8 cellular contexts compared by ENCODE assay signal in genomic region chr21:33230518-33231324, GRCh38. TPM values are rescaled to one million over a fixed set of nuclear protein-coding genes. Genes with fewer than 3 reads are reported as not detected.
DNase-seq lines count a peak whose midpoint lies in the region; ATAC-seq and TF ChIP-seq lines count a peak whose summit lies in the region.

No MANE protein-coding gene starts in this region.

- H3K4me1 Mint-ChIP-seq in CD8-positive, alpha-beta T cell (ENCODE audit: low read depth), result peaks cover 56% of the 10 kb centered on the region

- no peaks in the 10 kb centered on the region for H3K27me3 ChIP-seq in CD8-positive, alpha-beta T cell (ENCODE audit: insufficient read depth, low read length)
- H3K27me3 ChIP-seq in SU-DHL-6 (ENCODE audit: low read length) (no peaks in the 10 kb centered on the region), breast epithelium (no peaks in the 10 kb centered on the region), iPS-20b (ENCODE audit: insufficient read depth, low read length) (peaks cover 8% of the 10 kb centered on the region; the same call in 1 of the 2 replicates), sigmoid colon (no peaks in the 10 kb centered on the region)

- DNase-seq in CD8-positive, alpha-beta T cell, result peak in 5 of 7 experiments; percentile 23 to 71 (median 49)
- DNase-seq in GM19240 (ENCODE audit: insufficient read length, low spot score), result peak; percentile 33
- DNase-seq in breast epithelium (ENCODE audit: low spot score in 2 of 2), result peak in 1 of 2 donors; percentile 42
- peak; percentile 76 for DNase-seq in sigmoid colon
- no peak for DNase-seq in H4 (ENCODE audit: low spot score)

- no peak for TF ChIP-seq CTCF in CD8-positive, alpha-beta T cell (IDR thresholded peaks at IDR 0.05)
- TF ChIP-seq CTCF in SU-DHL-6 (IDR thresholded peaks at IDR 0.05; ENCODE audit: insufficient read depth, low read length, poor library complexity, severe bottlenecking) (no peak), breast epithelium (IDR thresholded peaks at IDR 0.05) (no peak), sigmoid colon (IDR thresholded peaks at IDR 0.05) (no peak)

- intact Hi-C loops in CD8-positive, alpha-beta T cell (cut with DNase I, micrococcal nuclease), result loop anchor here (2.0 to 5.0 kb wide), 5 partner anchors 16 to 412 kb away; partner anchors contain the start of genes CRYZL1 (in 1 of the 2), IFNAR1 (in 1 of the 2) and ITSN1 (in 1 of the 2)
- intact Hi-C loops in breast epithelium (cut with DNase I; ENCODE audit: low total_unique reads), result no loop called here
- intact Hi-C loops in sigmoid colon (cut with DNase I), result loop anchor here (1.0 to 2.0 kb wide), 2 partner anchors 36 to 94 kb away; partner anchors contain the start of genes IFNAR1 and IL10RB

- peak overlapping the region; percentile 81 for H3K4me2 ChIP-seq in SU-DHL-6 (ENCODE audit: low read depth, low read length, poor library complexity, severe bottlenecking)

- H3F3A ChIP-seq in SU-DHL-6 (ENCODE audit: insufficient read depth), result peaks cover 22% of the 10 kb centered on the region; the same call in 1 of the 2 replicates

- ATAC-seq in CD8-positive, alpha-beta T cell, result peak; percentile 34
- ATAC-seq in HG03460 (IDR thresholded peaks at IDR 0.05; ENCODE audit: unreplicated experiment), result peak; percentile 27

- no peaks in the 10 kb centered on the region for H3K9me3 Mint-ChIP-seq in CD8-positive, alpha-beta T cell

- TF ChIP-seq POLR2A in breast epithelium (IDR thresholded peaks at IDR 0.05), result no peak
- TF ChIP-seq POLR2A in sigmoid colon (IDR thresholded peaks at IDR 0.05), result no peak

- peaks cover 31% of the 10 kb centered on the region for H3K36me3 Mint-ChIP-seq in CD8-positive, alpha-beta T cell

- 1% methylated on average over 31 of the region's 31 CpGs for WGBS in sigmoid colon, 2 donors

- H4K20me1 ChIP-seq in SU-DHL-6 (ENCODE audit: low read depth, low read length), result no peaks in the 10 kb centered on the region

- POLR2A ChIA-PET in CD8-positive, alpha-beta T cell (lab: Charles Lee), result interaction anchor here (0.6 to 2.4 kb wide), 5 partner anchors 36 to 217 kb away, joined by 3 to 6 read pairs (median 3); partner anchors contain the start of genes IFNAR1 and IL10RB

- H3K36me3 ChIP-seq in CD8-positive, alpha-beta T cell (ENCODE audit: insufficient read depth, low read length), result no peaks in the 10 kb centered on the region
- H3K36me3 ChIP-seq in SU-DHL-6 (ENCODE audit: low read length) (peaks cover 8% of the 10 kb centered on the region; the same call in 1 of the 2 replicates), breast epithelium (no peaks in the 10 kb centered on the region), iPS-20b (ENCODE audit: insufficient read depth, low read depth, low read length) (no peaks in the 10 kb centered on the region; the same call in 1 of the 2 replicates), sigmoid colon (no peaks in the 10 kb centered on the region)

- peak overlapping the region; percentile 92 for H3K4me3 Mint-ChIP-seq in CD8-positive, alpha-beta T cell

- peak overlapping the region; percentile 95 for H3K27ac Mint-ChIP-seq in CD8-positive, alpha-beta T cell

- CTCF ChIA-PET in CD8-positive, alpha-beta T cell (lab: Charles Lee), result interaction anchor here (2.0 to 3.0 kb wide), 2 partner anchors 27 to 31 kb away, joined by 4 to 7 read pairs; no protein-coding TSS in a partner anchor

- no peaks in the 10 kb centered on the region for H3K27me3 Mint-ChIP-seq in CD8-positive, alpha-beta T cell (ENCODE audit: low read depth)

- TF ChIP-seq EP300 in sigmoid colon (IDR thresholded peaks at IDR 0.05), result no peak

- H3K9ac ChIP-seq in SU-DHL-6 (ENCODE audit: low read length) (peak overlapping the region; percentile 84), iPS-20b (ENCODE audit: low read depth, low read length) (peak overlapping the region; percentile 78; the same call in 1 of the 2 replicates)

- no peak overlapping the region for H2AFZ ChIP-seq in SU-DHL-6 (ENCODE audit: low read depth, low read length, severe bottlenecking)

- peaks cover 52% of the 10 kb centered on the region for H3K4me1 ChIP-seq in CD8-positive, alpha-beta T cell (ENCODE audit: insufficient read depth, low read length)
- peaks cover 0 to 6% of the 10 kb centered on the region in 2 donors for H3K4me1 ChIP-seq in breast epithelium
- H3K4me1 ChIP-seq in iPS-20b (ENCODE audit: insufficient read depth, low read length), result peaks cover 19% of the 10 kb centered on the region
- H3K4me1 ChIP-seq in sigmoid colon, result peaks cover 0 to 22% (median 14%) of the 10 kb centered on the region in 4 donors

- H3K9me3 ChIP-seq in CD8-positive, alpha-beta T cell (ENCODE audit: low read length), result no peaks in the 10 kb centered on the region
- no peaks in the 10 kb centered on the region for H3K9me3 ChIP-seq in SU-DHL-6 (ENCODE audit: insufficient read depth, low read length)
- H3K9me3 ChIP-seq in breast epithelium, result no peaks in the 10 kb centered on the region
- peaks cover 4% of the 10 kb centered on the region; the same call in 1 of the 2 replicates for H3K9me3 ChIP-seq in iPS-20b (ENCODE audit: insufficient read depth, low read depth, low read length)
- no peaks in the 10 kb centered on the region for H3K9me3 ChIP-seq in sigmoid colon

- H3K4me3 ChIP-seq in CD8-positive, alpha-beta T cell (ENCODE audit: low read depth, low read length), result peak overlapping the region; percentile 90
- H3K4me3 ChIP-seq in SU-DHL-6 (ENCODE audit: insufficient read depth, low read length, poor library complexity, severe bottlenecking), result peak overlapping the region; percentile 76
- peak overlapping the region; percentile 97 to 100 (median 98) for H3K4me3 ChIP-seq in breast epithelium
- peak overlapping the region; percentile 88 for H3K4me3 ChIP-seq in iPS-20b (ENCODE audit: low read length)
- peak overlapping the region; percentile 86 to 100 (median 96) for H3K4me3 ChIP-seq in sigmoid colon

- H3K79me2 ChIP-seq in SU-DHL-6 (ENCODE audit: insufficient read depth, low read length), result peaks cover 58% of the 10 kb centered on the region

- H3K9me2 ChIP-seq in SU-DHL-6 (replicated peaks; ENCODE audit: insufficient read depth, low read length), result no peaks in the 10 kb centered on the region

- H3K27ac ChIP-seq in CD8-positive, alpha-beta T cell (ENCODE audit: low read depth, low read length), result peak overlapping the region; percentile 75
- H3K27ac ChIP-seq in SU-DHL-6 (ENCODE audit: low read depth, low read length) (peak overlapping the region; percentile 77), breast epithelium (peak overlapping the region; percentile 90 to 98), iPS-20b (ENCODE audit: low read length) (peak overlapping the region; percentile 22), sigmoid colon (peak overlapping the region; percentile 96 to 98 (median 98))

RNA-seq across cellular contexts. Expression of gene IFNAR2, which starts 1.0 kb away (rescaled TPM):
- 10 to 100 TPM; 21.9 to 30.0 TPM for total RNA-seq in CD8-positive, alpha-beta T cell
- total RNA-seq in breast epithelium (10 to 100 TPM; 10.4 to 16.5 (median 15.1) TPM), sigmoid colon (10 to 100 TPM in 3 of 4 donors, 1 to 10 TPM in 1; 7.6 to 19.0 (median 12.2) TPM)
- polyA plus RNA-seq in sigmoid colon, result 10 to 100 TPM in 1 of 3 donors, 1 to 10 TPM in 2; 6.6 to 15.2 (median 7.9) TPM
- 7.9 and 11.5 TPM in 2 replicates for total RNA-seq in H4 (2014; rRNA removed; shearing (Covaris generic))

RNA-seq across cellular contexts. Expression of gene IL10RB, which starts 35.4 kb away (rescaled TPM):
- total RNA-seq in CD8-positive, alpha-beta T cell, result 1 to 10 TPM; 7.4 to 8.2 TPM
- total RNA-seq in breast epithelium (10 to 100 TPM; 31.0 to 39.5 (median 31.8) TPM), sigmoid colon (10 to 100 TPM; 15.0 to 26.2 (median 23.6) TPM)
- 10 to 100 TPM; 30.0 to 66.8 (median 34.4) TPM for polyA plus RNA-seq in sigmoid colon
- 107 and 111 TPM in 2 replicates for total RNA-seq in H4 (2014; rRNA removed; shearing (Covaris generic))

Comparison
In these comparisons a context has a peak if more than half of its experiments do, and no peak if none do; other contexts are left out.
1. H3K27ac ChIP-seq: peak in every context shown above with its lines; median percentile 98 in sigmoid colon; 94 in breast epithelium; 77 in SU-DHL-6; 75 in CD8-positive, alpha-beta T cell; 22 in iPS-20b.